Comparison of ENCODE assay signal across 20 cellular contexts in the genomic region with DNA sequence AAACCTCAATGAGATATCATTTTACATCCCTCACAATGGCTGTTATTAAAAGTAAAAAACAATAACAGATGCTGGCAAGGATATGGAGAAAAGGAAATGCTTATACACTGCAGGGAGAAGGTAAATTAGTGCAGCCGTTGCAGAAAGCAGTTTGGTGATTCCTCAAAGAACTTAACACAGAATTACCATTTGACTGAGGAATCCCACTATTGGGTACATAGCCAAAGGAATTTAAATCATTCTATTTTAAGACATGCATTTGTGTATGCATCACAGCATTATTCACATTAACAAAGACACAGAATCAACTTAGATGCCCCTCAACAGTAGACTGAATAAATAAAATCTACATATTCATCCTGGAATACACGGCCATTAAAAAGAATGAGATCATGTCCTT.
DNase-seq lines count a peak whose midpoint lies in the region; ATAC-seq and TF ChIP-seq lines count a peak whose summit lies in the region.
"Had no signal": no experiment of that assay in that cellular context is flagged by ENCODE, and none has a peak within 500 bp of the region (broad histone marks: within the 10 kb centered on the region; RNA-seq: fewer than 3 reads in every experiment).

No MANE protein-coding gene starts in this region.

- H3K27me3 Mint-ChIP-seq in WTC11 (ENCODE audit: low read depth): 0 out of 2 replicates have a peak, but pooled peaks cover under 1% of the 10 kb centered on the region
- H3K27me3 Mint-ChIP-seq: CD4-positive, alpha-beta T cell had no signal

- H3K9me3 ChIP-seq in HUES6 (ENCODE audit: control insufficient read depth, insufficient read depth, low read depth, low read length) (0 out of 2 replicates have a peak, but pooled peaks cover 3% of the 10 kb centered on the region), iPS-20b (ENCODE audit: insufficient read depth, low read depth, low read length) (no peaks in the 10 kb centered on the region; the same call in 1 of the 2 replicates)
- H3K9me3 ChIP-seq: A549, Caco-2 had no signal

- intact Hi-C loops in lower leg skin (cut with DNase I; ENCODE audit: low total_unique reads): no loop called here

- DNase-seq in DMS53 (lab: John Stamatoyannopoulos, UW): peak; percentile 14
- DNase-seq in DMS53 treated with DMSO at 0.1 percent for 48 hours (lab: John Stamatoyannopoulos, UW; ENCODE audit: unreplicated experiment): no peak
- DNase-seq in WTC11 (ENCODE audit: low spot score): no peak
- DNase-seq in lower leg skin (ENCODE audit: low spot score in 2 of 2): no peak
- no peak for DNase-seq in H4 (ENCODE audit: low spot score)
- DNase-seq: AML-193; Caco-2; CD4-positive, alpha-beta T cell; DMS79 treated with DMSO at 0.1 percent for 48 hours; GM23248; HCEC 1CT; KG1 had no signal

- WGBS in lower leg skin, 2 donors: 42 to 49% methylated on average over 2 of the region's 2 CpGs

- peaks cover 12% of the 10 kb centered on the region for H3K36me3 Mint-ChIP-seq in WTC11

- CTCF ChIA-PET in WTC11 (lab: Charles Lee): no interaction called here

- H3K27me3 ChIP-seq in HUES6 (ENCODE audit: control insufficient read depth, insufficient read depth, low read length) (no peaks in the 10 kb centered on the region), iPS-20b (ENCODE audit: insufficient read depth, low read length) (no peaks in the 10 kb centered on the region)

- peaks cover 34% of the 10 kb centered on the region for H3K9me3 Mint-ChIP-seq in WTC11

- no peak overlapping the region for H3K4me3 Mint-ChIP-seq in WTC11
- H3K4me3 Mint-ChIP-seq: CD4-positive, alpha-beta T cell had no signal

- H3K27ac Mint-ChIP-seq in WTC11: 0 out of 2 replicates have a peak overlapping the region, but pooled peaks have one; percentile 20
- H3K27ac Mint-ChIP-seq: CD4-positive, alpha-beta T cell had no signal

- peaks cover 31% of the 10 kb centered on the region for H3K4me1 Mint-ChIP-seq in WTC11

- POLR2A ChIA-PET in WTC11 (lab: Charles Lee): no interaction called here

- no peak overlapping the region for H3K9ac ChIP-seq in HUES6 (ENCODE audit: low read length)
- no peak overlapping the region for H3K9ac ChIP-seq in iPS-20b (ENCODE audit: low read depth, low read length)
- H3K9ac ChIP-seq: GM23248 had no signal

- peak; percentile 60 for ATAC-seq in WTC11
- no peak for ATAC-seq in GM21825 (IDR thresholded peaks at IDR 0.05; ENCODE audit: unreplicated experiment)
- ATAC-seq: A549, GM12878 had no signal

- H3K36me3 ChIP-seq in HUES6 (ENCODE audit: control insufficient read depth, insufficient read depth, low read length) (no peaks in the 10 kb centered on the region), iPS-20b (ENCODE audit: insufficient read depth, low read depth, low read length) (no peaks in the 10 kb centered on the region)

- H3K4me1 ChIP-seq in HUES6 (ENCODE audit: control insufficient read depth, insufficient read depth, low read length) (peaks cover 26% of the 10 kb centered on the region; the same call in 1 of the 2 replicates), iPS-20b (ENCODE audit: insufficient read depth, low read length) (peaks cover 19% of the 10 kb centered on the region; the same call in 1 of the 2 replicates)
- H3K4me1 ChIP-seq: A549, Caco-2 had no signal

- TF ChIP-seq CTCF in WTC11 (IDR thresholded peaks at IDR 0.05): no peak
- TF ChIP-seq CTCF in lower leg skin (IDR thresholded peaks at IDR 0.05): no peak

- 0 out of 2 replicates have a peak overlapping the region, but pooled peaks have one; percentile 12 for H3K4me3 ChIP-seq in HUES6 (ENCODE audit: low read depth, low read length)
- no peak overlapping the region for H3K4me3 ChIP-seq in iPS-20b (ENCODE audit: low read length)
- H3K4me3 ChIP-seq in lower leg skin (ENCODE audit: low read depth, poor library complexity, severe bottlenecking): no peak overlapping the region
- H3K4me3 ChIP-seq: A549, GM12878, GM23248 had no signal

- H3K27ac ChIP-seq in HUES6 (ENCODE audit: low read depth, low read length): no peak overlapping the region
- peak overlapping the region; percentile 49 for H3K27ac ChIP-seq in iPS-20b (ENCODE audit: low read length)
- H3K27ac ChIP-seq: 22Rv1, A549, C4-2B, GM23248, HL-60 had no signal

- TF ChIP-seq POLR2A in lower leg skin (IDR thresholded peaks at IDR 0.05): no peak

TF ChIP-seq in WTC11, 78 proteins besides CTCF, POLR2A, EP300 and RAD21:
- TF ChIP-seq ZBTB21 (CRISPR knock-in tag; IDR thresholded peaks at IDR 0.05; ENCODE audit: borderline replicate concordance) (no peak), NFE2L1 (CRISPR knock-in tag; IDR thresholded peaks at IDR 0.05) (no peak), IRF2 (CRISPR knock-in tag; IDR thresholded peaks at IDR 0.05; ENCODE audit: borderline replicate concordance, low read depth) (no peak), CBFB (CRISPR knock-in tag; IDR thresholded peaks at IDR 0.05; ENCODE audit: low read depth) (no peak), FOXK1 (CRISPR knock-in tag; IDR thresholded peaks at IDR 0.05) (no peak), GABPB1 (CRISPR knock-in tag; IDR thresholded peaks at IDR 0.05) (no peak), CREB1 (CRISPR knock-in tag; IDR thresholded peaks at IDR 0.05) (no peak)
- TF ChIP-seq, protein P1, sequence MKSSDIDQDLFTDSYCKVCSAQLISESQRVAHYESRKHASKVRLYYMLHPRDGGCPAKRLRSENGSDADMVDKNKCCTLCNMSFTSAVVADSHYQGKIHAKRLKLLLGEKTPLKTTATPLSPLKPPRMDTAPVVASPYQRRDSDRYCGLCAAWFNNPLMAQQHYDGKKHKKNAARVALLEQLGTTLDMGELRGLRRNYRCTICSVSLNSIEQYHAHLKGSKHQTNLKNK (CRISPR knock-in tag; IDR thresholded peaks at IDR 0.05): no peak
- TF ChIP-seq, protein P2, sequence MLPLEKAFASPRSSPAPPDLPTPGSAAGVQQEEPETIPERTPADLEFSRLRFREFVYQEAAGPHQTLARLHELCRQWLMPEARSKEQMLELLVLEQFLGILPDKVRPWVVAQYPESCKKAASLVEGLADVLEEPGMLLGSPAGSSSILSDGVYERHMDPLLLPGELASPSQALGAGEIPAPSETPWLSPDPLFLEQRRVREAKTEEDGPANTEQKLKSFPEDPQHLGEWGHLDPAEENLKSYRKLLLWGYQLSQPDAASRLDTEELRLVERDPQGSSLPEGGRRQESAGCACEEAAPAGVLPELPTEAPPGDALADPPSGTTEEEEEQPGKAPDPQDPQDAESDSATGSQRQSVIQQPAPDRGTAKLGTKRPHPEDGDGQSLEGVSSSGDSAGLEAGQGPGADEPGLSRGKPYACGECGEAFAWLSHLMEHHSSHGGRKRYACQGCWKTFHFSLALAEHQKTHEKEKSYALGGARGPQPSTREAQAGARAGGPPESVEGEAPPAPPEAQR (CRISPR knock-in tag; IDR thresholded peaks at IDR 0.05): no peak
